Comparison of ENCODE assay signal across 15 cellular contexts in the genomic region with DNA sequence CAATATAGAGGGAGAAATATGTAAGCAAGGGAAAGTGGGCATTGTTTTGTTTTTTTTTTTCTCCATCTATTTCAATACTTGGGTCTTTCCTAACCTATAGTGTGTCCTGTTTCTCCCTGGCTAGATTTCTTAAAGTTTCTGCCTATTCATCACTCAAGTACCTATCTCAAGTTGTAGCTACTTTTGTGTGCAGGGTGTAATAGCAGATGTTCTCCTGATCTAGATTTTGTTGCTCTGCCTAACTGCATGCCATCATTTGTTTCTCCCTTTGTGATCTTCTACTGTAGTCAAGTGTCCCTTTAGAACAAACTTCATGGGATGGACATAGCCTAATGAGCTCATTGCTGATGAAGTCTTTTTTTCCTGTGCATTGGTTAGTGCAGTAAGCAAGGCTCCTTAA.
"Had no signal": no experiment of that assay in that cellular context is flagged by ENCODE, and none has a peak within 500 bp of the region (broad histone marks: within the 10 kb centered on the region; RNA-seq: fewer than 3 reads in every experiment).

No MANE protein-coding gene starts in this region.

- H3K36me3 ChIP-seq: pancreas had no signal

- H3K27me3 ChIP-seq: gastrocnemius medialis, heart left ventricle, pancreas, thyroid gland had no signal

- H3K4me3 Mint-ChIP-seq: activated naive CD8-positive, alpha-beta T cell; dendritic cell treated with granulocyte-macrophage colony-stimulating factor and Interleukin-4, amounts not matched to agents 40 ng/mL and 50 ng/mL, for 4 days; naive B cell; stimulated activated memory B cell treated with anti-CD40 and anti-IgM and Interleukin-4, amounts not matched to agents 10 μg/mL and 1 μg/mL and 100 μg/mL, for 72 hours had no signal

- H3K9me3 Mint-ChIP-seq: dendritic cell treated with granulocyte-macrophage colony-stimulating factor and Interleukin-4, amounts not matched to agents 40 ng/mL and 50 ng/mL, for 4 days; naive B cell; stimulated activated memory B cell treated with anti-CD40 and anti-IgM and Interleukin-4, amounts not matched to agents 10 μg/mL and 1 μg/mL and 100 μg/mL, for 72 hours had no signal

- H3K27ac ChIP-seq: epithelial cell of prostate, gastrocnemius medialis, heart left ventricle, lower lobe of right lung, pancreas had no signal

- H3K9me3 ChIP-seq: gastrocnemius medialis, heart left ventricle, lower lobe of right lung, pancreas, thyroid gland had no signal

- H3K27me3 Mint-ChIP-seq: activated naive CD8-positive, alpha-beta T cell; dendritic cell treated with granulocyte-macrophage colony-stimulating factor and Interleukin-4, amounts not matched to agents 40 ng/mL and 50 ng/mL, for 4 days; naive B cell; stimulated activated memory B cell treated with anti-CD40 and anti-IgM and Interleukin-4, amounts not matched to agents 10 μg/mL and 1 μg/mL and 100 μg/mL, for 72 hours had no signal

- H3K27ac Mint-ChIP-seq: activated naive CD8-positive, alpha-beta T cell; dendritic cell treated with granulocyte-macrophage colony-stimulating factor and Interleukin-4, amounts not matched to agents 40 ng/mL and 50 ng/mL, for 4 days; stimulated activated memory B cell treated with anti-CD40 and anti-IgM and Interleukin-4, amounts not matched to agents 10 μg/mL and 1 μg/mL and 100 μg/mL, for 72 hours had no signal

- ATAC-seq: gastrocnemius medialis; heart left ventricle; lower lobe of right lung; pancreas; stimulated activated memory B cell treated with anti-CD40 and anti-IgM and Interleukin-4, amounts not matched to agents 10 μg/mL and 1 μg/mL and 100 μg/mL, for 72 hours had no signal

- H3K4me3 ChIP-seq: gastrocnemius medialis, heart left ventricle, lower lobe of right lung, pancreas, thyroid gland had no signal

- DNase-seq: activated gamma-delta T cell treated with Interleukin-2 at 50 U/mL for 16 hours; activated T-cell treated with anti-CD3 and anti-CD28 coated beads, Interleukin-2, amount 50 U/mL, for 1 hour; aorta; effector memory CD4-positive, alpha-beta T cell; gastrocnemius medialis; heart left ventricle; left colon; lower lobe of right lung; naive B cell; pancreas; thyroid gland had no signal
